ENCODE assay signal across 6 cellular contexts in genomic region chr16:2205967-2206313, GRCh38. TPM values are rescaled to one million over a fixed set of nuclear protein-coding genes. Genes with fewer than 3 reads are reported as not detected.
DNase-seq lines count a peak whose midpoint lies in the region; ATAC-seq and TF ChIP-seq lines count a peak whose summit lies in the region.

No MANE protein-coding gene starts in this region.

- peaks cover 4% of the 10 kb centered on the region for H3K27me3 Mint-ChIP-seq in T-helper 1 cell treated with Interleukin-12 subunit alpha and Interleukin-12 subunit beta and Interleukin-4 antibody, amounts not matched to agents 30 μg/mL and 1 μg/mL, for 36 hours (ENCODE audit: low read depth)
- no peaks in the 10 kb centered on the region for H3K27me3 Mint-ChIP-seq in activated B cell treated with CpG ODN at 0.5 μM for 24 hours

- peaks cover 34% of the 10 kb centered on the region for H3K36me3 ChIP-seq in lower lobe of right lung

- no peaks in the 10 kb centered on the region for H3K9me3 Mint-ChIP-seq in T-helper 1 cell treated with Interleukin-12 subunit alpha and Interleukin-12 subunit beta and Interleukin-4 antibody, amounts not matched to agents 30 μg/mL and 1 μg/mL, for 36 hours
- H3K9me3 Mint-ChIP-seq in activated B cell treated with CpG ODN at 0.5 μM for 24 hours = no peaks in the 10 kb centered on the region

- no peak for DNase-seq in T-helper 1 cell
- no peak for DNase-seq in activated B cell treated with CpG ODN at 0.5 μM for 24 hours
- peak; percentile 59 for DNase-seq in lower lobe of right lung
- no peak for DNase-seq in GM03348 (ENCODE audit: low spot score)
- DNase-seq in posterior vena cava (ENCODE audit: low spot score) = no peak

- H3K4me1 Mint-ChIP-seq in T-helper 1 cell treated with Interleukin-12 subunit alpha and Interleukin-12 subunit beta and Interleukin-4 antibody, amounts not matched to agents 30 μg/mL and 1 μg/mL, for 36 hours (ENCODE audit: low read depth) = peaks cover 13% of the 10 kb centered on the region
- H3K4me1 Mint-ChIP-seq in activated B cell treated with CpG ODN at 0.5 μM for 24 hours = peaks cover 19% of the 10 kb centered on the region

- H3K36me3 Mint-ChIP-seq in T-helper 1 cell treated with Interleukin-12 subunit alpha and Interleukin-12 subunit beta and Interleukin-4 antibody, amounts not matched to agents 30 μg/mL and 1 μg/mL, for 36 hours (ENCODE audit: low read depth) = peaks cover 10% of the 10 kb centered on the region
- peaks cover 27% of the 10 kb centered on the region for H3K36me3 Mint-ChIP-seq in activated B cell treated with CpG ODN at 0.5 μM for 24 hours (ENCODE audit: low read depth)

- CTCF ChIA-PET in activated B cell treated with CpG ODN at 0.5 μM for 24 hours (lab: Charles Lee) = interaction anchor here (1.0 kb wide), 1 partner anchor 46 kb away, joined by 3 read pairs; the partner anchor contains the start of gene ECI1

- no peaks in the 10 kb centered on the region for H3K27me3 ChIP-seq in lower lobe of right lung (ENCODE audit: low read depth)

- peak overlapping the region; percentile 83 for H3K4me3 Mint-ChIP-seq in T-helper 1 cell treated with Interleukin-12 subunit alpha and Interleukin-12 subunit beta and Interleukin-4 antibody, amounts not matched to agents 30 μg/mL and 1 μg/mL, for 36 hours
- peak overlapping the region; percentile 79 for H3K4me3 Mint-ChIP-seq in activated B cell treated with CpG ODN at 0.5 μM for 24 hours

- TF ChIP-seq CTCF in activated B cell treated with CpG ODN at 0.5 μM for 24 hours (IDR thresholded peaks at IDR 0.05) = no peak
- no peak for TF ChIP-seq CTCF in lower lobe of right lung (IDR thresholded peaks at IDR 0.05)

- H3K4me1 ChIP-seq in lower lobe of right lung = peaks cover 23% of the 10 kb centered on the region

- H3K27ac Mint-ChIP-seq in T-helper 1 cell treated with Interleukin-12 subunit alpha and Interleukin-12 subunit beta and Interleukin-4 antibody, amounts not matched to agents 30 μg/mL and 1 μg/mL, for 36 hours = peak overlapping the region; percentile 62
- peak overlapping the region; percentile 63 for H3K27ac Mint-ChIP-seq in activated B cell treated with CpG ODN at 0.5 μM for 24 hours

- H3K4me3 ChIP-seq in lower lobe of right lung = peak overlapping the region; percentile 86

- ATAC-seq in activated B cell treated with CpG ODN at 0.5 μM for 24 hours (ENCODE audit: low read depth) (no peak), lower lobe of right lung (peak; percentile 8 to 14)

- POLR2A ChIA-PET in activated B cell treated with CpG ODN at 0.5 μM for 24 hours (lab: Charles Lee) = interaction anchor here (1.0 to 5.8 kb wide), 10 partner anchors 9 to 248 kb away, joined by 3 to 62 read pairs (median 4); partner anchors contain the start of genes ECI1, NPW, NTHL1 and PGP

- peak overlapping the region; percentile 99 for H3K27ac ChIP-seq in lower lobe of right lung

- H3K9me3 ChIP-seq in lower lobe of right lung = no peaks in the 10 kb centered on the region

- intact Hi-C loops in activated B cell treated with CpG ODN at 0.5 μM for 24 hours (cut with micrococcal nuclease) = loop anchor here (1.0 to 5.0 kb wide), 4 partner anchors 9 to 199 kb away; partner anchors contain the start of genes E4F1, NTHL1, TSC2 and ZNF598
- intact Hi-C loops in lower lobe of right lung (cut with DNase I) = no loop called here
- intact Hi-C loops in posterior vena cava (cut with DNase I) = loop anchor here in 1 of 2 donors (10.0 kb wide), 1 partner anchor 319 kb away; the partner anchor contains the start of gene AMDHD2

RNA-seq across cellular contexts. Expression of gene MLST8, which starts 0.7 kb away (rescaled TPM):
- 35.7 and 38.7 TPM in 2 replicates for total RNA-seq in activated B cell treated with CpG ODN at 0.5 μM for 24 hours
- total RNA-seq in lower lobe of right lung = 26.6 TPM
- total RNA-seq in posterior vena cava = 10 to 100 TPM; 16.6 to 21.4 TPM

RNA-seq across cellular contexts. Expression of gene BRICD5, which starts 4.7 kb away (rescaled TPM):
- 4.9 and 5.1 TPM in 2 replicates for total RNA-seq in activated B cell treated with CpG ODN at 0.5 μM for 24 hours
- total RNA-seq in lower lobe of right lung = 7.8 TPM
- 1 to 10 TPM; 2.1 to 2.6 TPM for total RNA-seq in posterior vena cava

RNA-seq across cellular contexts. Expression of gene PGP, which starts 8.7 kb away (rescaled TPM):
- total RNA-seq in activated B cell treated with CpG ODN at 0.5 μM for 24 hours = 9.9 and 10.4 TPM in 2 replicates
- total RNA-seq in lower lobe of right lung = 13.3 TPM
- total RNA-seq in posterior vena cava = 1 to 10 TPM; 7.2 to 8.4 TPM

RNA-seq across cellular contexts. Expression of gene CASKIN1, which starts 9.5 kb away (rescaled TPM):
- not detected in 2 replicates for total RNA-seq in activated B cell treated with CpG ODN at 0.5 μM for 24 hours
- 0.09 TPM for total RNA-seq in lower lobe of right lung
- total RNA-seq in posterior vena cava = under 1 TPM in 1 of 2 donors, not detected in 1; 0.05 TPM

RNA-seq across cellular contexts. Expression of gene E4F1, which starts 17.5 kb away (rescaled TPM):
- total RNA-seq in activated B cell treated with CpG ODN at 0.5 μM for 24 hours (29.9 and 31.3 TPM in 2 replicates), lower lobe of right lung (21.0 TPM), posterior vena cava (10 to 100 TPM; 15.5 to 19.3 TPM)
